In the genomic region with DNA sequence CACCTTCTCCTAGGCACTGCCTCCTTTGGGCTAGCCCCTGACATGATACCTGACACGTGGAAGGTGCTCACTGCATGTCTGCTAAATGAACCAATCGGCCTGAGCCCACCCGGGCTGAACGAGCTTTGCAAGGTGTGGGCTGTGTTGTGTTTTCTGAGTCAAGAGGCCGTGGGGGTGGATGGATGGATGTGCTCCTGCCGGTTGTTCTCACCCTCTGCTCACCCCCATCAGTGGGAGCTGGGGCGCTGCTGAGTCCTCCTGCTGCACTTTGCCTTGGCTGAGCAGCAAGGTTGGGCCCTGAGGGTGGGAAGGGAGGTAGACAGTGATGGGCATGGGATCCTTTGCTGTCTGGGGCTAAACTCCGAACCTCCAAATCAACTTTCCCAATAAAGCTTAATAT, we compare ENCODE assay signal across 29 cellular contexts. TPM values are rescaled to one million over a fixed set of nuclear protein-coding genes. Genes with fewer than 3 reads are reported as not detected.
DNase-seq lines count a peak whose midpoint lies in the region; ATAC-seq, FAIRE-seq and TF ChIP-seq lines count a peak whose summit lies in the region.
"Had no signal": no experiment of that assay in that cellular context is flagged by ENCODE, and none has a peak within 500 bp of the region (broad histone marks: within the 10 kb centered on the region; RNA-seq: fewer than 3 reads in every experiment).

No MANE protein-coding gene starts in this region.

- DNase-seq in GM23338 (ENCODE audit: low spot score) (no peak), H1 (ENCODE audit: low read depth in 1 of 2, low spot score in 2 of 2) (no peak), left kidney (ENCODE audit: low read depth, low spot score) (peak; percentile 17), hepatic stellate cell (ENCODE audit: low spot score) (no peak), neural progenitor cell (ENCODE audit: low spot score) (no peak), small intestine (no peak)
- no peak for DNase-seq in stimulated activated effector memory CD8-positive, alpha-beta T cell treated with anti-CD3 and anti-CD28 coated beads, Interleukin-12 subunit alpha, Interleukin-12 subunit beta, amount 100 ng/mL, for 72 hours (ENCODE audit: low spot score in 2 of 2)
- DNase-seq: AML-193; CD4-positive, alpha-beta T cell; CD8-positive, alpha-beta T cell; DMS 273 treated with DMSO at 0.1 percent for 48 hours; DMS153; DMS53; DMS79; DND-41; EL; GDM1 had no signal

- no peak overlapping the region for H3K56ac ChIP-seq in H1 (replicated peaks; ENCODE audit: insufficient read length, low read depth, low read length)

- no peaks in the 10 kb centered on the region for H3K9me3 ChIP-seq in H1 (ENCODE audit: insufficient read depth in 2 of 2, low read depth in 1 of 2, low read length in 1 of 2)
- H3K9me3 ChIP-seq in neural progenitor cell (ENCODE audit: low read depth): no peaks in the 10 kb centered on the region
- no peaks in the 10 kb centered on the region for H3K9me3 ChIP-seq in small intestine (ENCODE audit: control insufficient read depth, low read depth)
- H3K9me3 ChIP-seq: A549 had no signal

- H3K4ac ChIP-seq in H1 (replicated peaks; ENCODE audit: insufficient read length, low read depth, low read length): no peak overlapping the region

- H3K27ac Mint-ChIP-seq in GM23338: no peak overlapping the region
- H3K27ac Mint-ChIP-seq in stimulated activated effector memory CD8-positive, alpha-beta T cell treated with anti-CD3 and anti-CD28 coated beads, Interleukin-12 subunit alpha, Interleukin-12 subunit beta, amount 100 ng/mL, for 72 hours: no peak overlapping the region
- no peak overlapping the region for H3K27ac Mint-ChIP-seq in neural progenitor cell
- H3K27ac Mint-ChIP-seq: B cell; CD4-positive, alpha-beta T cell; CD8-positive, alpha-beta T cell had no signal

- H3F3A ChIP-seq in GM23338 (replicated peaks; ENCODE audit: low read depth) (no peaks in the 10 kb centered on the region), neural progenitor cell (ENCODE audit: low read depth) (no peaks in the 10 kb centered on the region)

- H4K20me1 ChIP-seq in GM23338 (replicated peaks; ENCODE audit: insufficient read depth): no peaks in the 10 kb centered on the region
- H4K20me1 ChIP-seq in H1 (replicated peaks in 1 of 2; ENCODE audit: control insufficient read depth in 1 of 2, insufficient read depth in 2 of 2, low read length in 2 of 2): no peaks in the 10 kb centered on the region
- H4K20me1 ChIP-seq in neural progenitor cell (ENCODE audit: low read depth): no peaks in the 10 kb centered on the region

- H3K23ac ChIP-seq in H1 (ENCODE audit: insufficient read length): no peak overlapping the region

- no peak overlapping the region for H2BK20ac ChIP-seq in H1 (ENCODE audit: low read length)

- H3K27ac ChIP-seq in GM23338 (ENCODE audit: low read depth) (no peak overlapping the region), H1 (ENCODE audit: low read depth, low read length) (no peak overlapping the region), neural progenitor cell (no peak overlapping the region), small intestine (ENCODE audit: low read depth in 1 of 2, low read length in 1 of 2) (no peak overlapping the region)
- H3K27ac ChIP-seq: 22Rv1; A549; BLaER1 treated with 17β-estradiol and CSF1 and Interleukin-3, amounts not matched to agents 10 nM and 100 nM; C4-2B had no signal

- H2BK5ac ChIP-seq in H1 (ENCODE audit: low read depth, low read length): no peak overlapping the region

- H3K9me3 Mint-ChIP-seq in GM23338 (no peaks in the 10 kb centered on the region; the same call in 2 of the 3 replicates), neural progenitor cell (no peaks in the 10 kb centered on the region)
- H3K9me3 Mint-ChIP-seq in stimulated activated effector memory CD8-positive, alpha-beta T cell treated with anti-CD3 and anti-CD28 coated beads, Interleukin-12 subunit alpha, Interleukin-12 subunit beta, amount 100 ng/mL, for 72 hours: no peaks in the 10 kb centered on the region
- H3K9me3 Mint-ChIP-seq: CD4-positive, alpha-beta T cell; CD8-positive, alpha-beta T cell had no signal

- POLR2A ChIA-PET in H1 (lab: Charles Lee; ENCODE audit: partially characterized antibody): no interaction called here

- no peak overlapping the region for H4K91ac ChIP-seq in H1 (replicated peaks; ENCODE audit: insufficient read length, low read length)

- H2AK5ac ChIP-seq in H1 (ENCODE audit: low read depth, low read length): no peak overlapping the region

- no peak overlapping the region for H3K4me2 ChIP-seq in GM23338
- H3K4me2 ChIP-seq in H1 (ENCODE audit: insufficient read depth in 1 of 2, low read depth in 2 of 2, low read length in 2 of 2): no peak overlapping the region
- no peak overlapping the region for H3K4me2 ChIP-seq in neural progenitor cell
- H3K4me2 ChIP-seq: A549; BLaER1 treated with 17β-estradiol and CSF1 and Interleukin-3, amounts not matched to agents 10 nM and 100 nM had no signal

- H2BK15ac ChIP-seq in H1 (ENCODE audit: low read length): no peak overlapping the region

- H3K27me3 Mint-ChIP-seq in GM23338 (ENCODE audit: insufficient read depth, low read depth, poor library complexity): peaks cover 7% of the 10 kb centered on the region
- peaks cover 8% of the 10 kb centered on the region for H3K27me3 Mint-ChIP-seq in neural progenitor cell (ENCODE audit: insufficient read depth, low read depth)

- H3K4me3 Mint-ChIP-seq in GM23338 (no peak overlapping the region), neural progenitor cell (no peak overlapping the region)
- no peak overlapping the region for H3K4me3 Mint-ChIP-seq in stimulated activated effector memory CD8-positive, alpha-beta T cell treated with anti-CD3 and anti-CD28 coated beads, Interleukin-12 subunit alpha, Interleukin-12 subunit beta, amount 100 ng/mL, for 72 hours
- H3K4me3 Mint-ChIP-seq: B cell; CD4-positive, alpha-beta T cell; CD8-positive, alpha-beta T cell had no signal

- no peak overlapping the region for H2BK120ac ChIP-seq in H1 (replicated peaks; ENCODE audit: low read depth, low read length)

- no peak for TF ChIP-seq RAD21 in H1 (IDR thresholded peaks at IDR 0.05 in 1 of 2, conservative IDR thresholded peaks at IDR 0.05 in 1 of 2; ENCODE audit: low read depth in 2 of 2, low read length in 2 of 2)

- H3K36me3 Mint-ChIP-seq in GM23338 (ENCODE audit: low read depth) (no peaks in the 10 kb centered on the region; the same call in 2 of the 3 replicates), neural progenitor cell (no peaks in the 10 kb centered on the region)
- no peaks in the 10 kb centered on the region for H3K36me3 Mint-ChIP-seq in stimulated activated effector memory CD8-positive, alpha-beta T cell treated with anti-CD3 and anti-CD28 coated beads, Interleukin-12 subunit alpha, Interleukin-12 subunit beta, amount 100 ng/mL, for 72 hours
- H3K36me3 Mint-ChIP-seq: CD8-positive, alpha-beta T cell had no signal

- no peaks in the 10 kb centered on the region for H3K23me2 ChIP-seq in H1 (ENCODE audit: low read depth, low read length)

- H3K9ac ChIP-seq in H1 (replicated peaks in 1 of 4; ENCODE audit: extremely low read depth in 1 of 4, low read depth in 3 of 4, low read length in 3 of 4): no peak overlapping the region
- no peak overlapping the region for H3K9ac ChIP-seq in neural progenitor cell
- H3K9ac ChIP-seq: BLaER1 treated with 17β-estradiol and CSF1 and Interleukin-3, amounts not matched to agents 10 nM and 100 nM had no signal

- H3K36me3 ChIP-seq in GM23338 (ENCODE audit: insufficient read depth) (no peaks in the 10 kb centered on the region), H1 (ENCODE audit: control insufficient read depth in 2 of 4, insufficient read depth in 4 of 4, low read length in 3 of 4) (no peaks in the 10 kb centered on the region), neural progenitor cell (no peaks in the 10 kb centered on the region), small intestine (ENCODE audit: control insufficient read depth in 2 of 2, insufficient read depth in 2 of 2, low read length in 2 of 2) (no peaks in the 10 kb centered on the region)
- H3K36me3 ChIP-seq: BLaER1 treated with 17β-estradiol and CSF1 and Interleukin-3, amounts not matched to agents 10 nM and 100 nM had no signal

- no peak overlapping the region for H3K4me3 ChIP-seq in GM23338
- H3K4me3 ChIP-seq in H1 (ENCODE audit: extremely low read depth in 1 of 4, insufficient read depth in 2 of 4, low read depth in 3 of 4, low read length in 4 of 4): no peak overlapping the region
- no peak overlapping the region for H3K4me3 ChIP-seq in neural progenitor cell
- no peak overlapping the region for H3K4me3 ChIP-seq in small intestine (ENCODE audit: low read depth in 1 of 2, low read length in 2 of 2)
- H3K4me3 ChIP-seq: A549; BLaER1 treated with 17β-estradiol and CSF1 and Interleukin-3, amounts not matched to agents 10 nM and 100 nM; GM12878 had no signal

- H3K9me2 ChIP-seq in GM23338 (ENCODE audit: insufficient read depth): no peaks in the 10 kb centered on the region

- H3K27me3 ChIP-seq in GM23338 (ENCODE audit: insufficient read depth) (peaks cover 16% of the 10 kb centered on the region), H1 (replicated peaks in 1 of 4; ENCODE audit: control insufficient read depth in 3 of 4, extremely low read depth in 1 of 4, insufficient read depth in 3 of 4, low read length in 3 of 4) (peaks cover 4 to 12% (median 9%) of the 10 kb centered on the region in 4 experiments), neural progenitor cell (peaks cover 19% of the 10 kb centered on the region), small intestine (ENCODE audit: control insufficient read depth in 2 of 2, insufficient read depth in 2 of 2, low read length in 2 of 2) (no peaks in the 10 kb centered on the region)

- H3K79me2 ChIP-seq in GM23338 (replicated peaks; ENCODE audit: insufficient read depth) (no peaks in the 10 kb centered on the region), H1 (ENCODE audit: control insufficient read depth in 1 of 2, insufficient read depth in 2 of 2, low read length in 2 of 2) (no peaks in the 10 kb centered on the region), neural progenitor cell (ENCODE audit: low read depth) (no peaks in the 10 kb centered on the region)

- no peak overlapping the region for H2AFZ ChIP-seq in GM23338
- no peak overlapping the region for H2AFZ ChIP-seq in H1 (ENCODE audit: low read length)
- H2AFZ ChIP-seq in neural progenitor cell (replicated peaks): no peak overlapping the region

- no peak overlapping the region for H2BK12ac ChIP-seq in H1 (ENCODE audit: low read depth, low read length)

- TF ChIP-seq POLR2A in H1 (IDR thresholded peaks at IDR 0.05; ENCODE audit: control extremely low read depth in 1 of 2, low read depth in 2 of 2, low read length in 2 of 2): no peak

- 89% methylated on average over 8 of the region's 8 CpGs; no CpG with 5 or more reads in 1 of the 2 experiments for WGBS in H1 (ENCODE audit: extremely low coverage in 1 of 2, insufficient coverage in 1 of 2, insufficient read length in 1 of 2, insufficient replicate concordance in 2 of 2, low coverage in 1 of 2, low lambda C conversion rate in 2 of 2, missing lambda C conversion rate in 1 of 2), 2 experiments
- WGBS in small intestine, 3 donors: 61 to 81% (median 70%) methylated on average over 8 of the region's 8 CpGs

- CTCF ChIA-PET in H1 (lab: Charles Lee; ENCODE audit: partially characterized antibody): interaction anchor here (0.8 to 12.6 kb wide), 17 partner anchors 8 to 599 kb away, joined by 3 to 105 read pairs (median 6); no protein-coding TSS in a partner anchor

- TF ChIP-seq EP300 in H1 (IDR thresholded peaks at IDR 0.05; ENCODE audit: borderline replicate concordance in 1 of 2, low read depth in 2 of 2, low read length in 2 of 2): no peak

- no peak for TF ChIP-seq CTCF in GM23338 (conservative IDR thresholded peaks at IDR 0.05; ENCODE audit: low read depth in 2 of 2)
- no peak for TF ChIP-seq CTCF in H1 (IDR thresholded peaks at IDR 0.05; ENCODE audit: control extremely low read depth in 1 of 3, insufficient read depth in 1 of 3, low read depth in 1 of 3, low read length in 3 of 3)
- no peak for TF ChIP-seq CTCF in neural progenitor cell (IDR thresholded peaks at IDR 0.05)

- no peak for FAIRE-seq in H1 (lab: Jason Lieb, UNC)
- no peak for FAIRE-seq in small intestine (lab: Jason Lieb, UNC)
- FAIRE-seq: A549, GM12878, GM12892, GM18507, GM19239 had no signal

- peak; percentile 17; the same call in 2 of the 3 replicates for ATAC-seq in GM23338
- ATAC-seq in stimulated activated effector memory CD8-positive, alpha-beta T cell treated with anti-CD3 and anti-CD28 coated beads, Interleukin-12 subunit alpha, Interleukin-12 subunit beta, amount 100 ng/mL, for 72 hours: peak; percentile 31
- ATAC-seq: A549; CD8-positive, alpha-beta T cell; GM12878 had no signal

- H3K14ac ChIP-seq in H1 (ENCODE audit: insufficient read length): no peak overlapping the region

- no peak overlapping the region for H4K5ac ChIP-seq in H1 (ENCODE audit: insufficient read length, low read depth, low read length)

- no peaks in the 10 kb centered on the region for H3K79me1 ChIP-seq in H1 (ENCODE audit: low read depth, low read length)

- H3K4me1 Mint-ChIP-seq in GM23338 (peaks cover 4% of the 10 kb centered on the region; the same call in 1 of the 3 replicates), neural progenitor cell (peaks cover 11% of the 10 kb centered on the region)
- H3K4me1 Mint-ChIP-seq in stimulated activated effector memory CD8-positive, alpha-beta T cell treated with anti-CD3 and anti-CD28 coated beads, Interleukin-12 subunit alpha, Interleukin-12 subunit beta, amount 100 ng/mL, for 72 hours: no peaks in the 10 kb centered on the region
- H3K4me1 Mint-ChIP-seq: B cell had no signal

- no peaks in the 10 kb centered on the region; the same call in 1 of the 2 replicates for H3K4me1 ChIP-seq in GM23338 (ENCODE audit: insufficient read depth)
- peaks cover 0 to 10% (median 3%) of the 10 kb centered on the region in 4 experiments; a peak in 3 of 7 replicates for H3K4me1 ChIP-seq in H1 (replicated peaks in 1 of 4; ENCODE audit: control insufficient read depth in 3 of 4, insufficient read depth in 4 of 4, low read length in 3 of 4)
- peaks cover 12% of the 10 kb centered on the region for H3K4me1 ChIP-seq in neural progenitor cell
- no peaks in the 10 kb centered on the region for H3K4me1 ChIP-seq in small intestine (ENCODE audit: control insufficient read depth in 2 of 2, insufficient read depth in 1 of 2, low read depth in 1 of 2, low read length in 1 of 2)
- H3K4me1 ChIP-seq: A549 had no signal

- no peak overlapping the region for H3K18ac ChIP-seq in H1 (ENCODE audit: extremely low read depth, low read length)

- H4K8ac ChIP-seq in H1 (ENCODE audit: extremely low read depth, insufficient read depth, low read length): peak overlapping the region; percentile 29

RNA-seq across cellular contexts. Expression of a gene that starts 6.7 kb away (rescaled TPM):
- 1.1 and 2.0 TPM in 2 replicates for total RNA-seq in GM23338 (2014; rRNA removed; shearing (Covaris generic))
- 0.12 and 0.32 TPM in 2 replicates for polyA plus RNA-seq in GM23338 (2016; fragmentation: Nextera tagmentation; extraction: Ambion mirVana)
- total RNA-seq in H1 (2021; fragmentation: NEBNext Ultra II Directional; extraction: Animal tissue kit (Norgen Biotek cat#: 25700)): 1.3 and 2.6 TPM in 2 replicates
- 0.98 and 0.99 TPM in 2 replicates for polyA plus RNA-seq in H1 (2011; rRNA removed)
- polyA plus RNA-seq in H1 (2011; cell fraction: cytosol; rRNA removed): 0.41 TPM
- 2.3 TPM for polyA plus RNA-seq in H1 (2011; cell fraction: nucleus; rRNA removed)
- polyA plus RNA-seq in H1 (2012, experiment 1 of 2): 0.66 to 0.96 TPM (median 0.80 TPM) in 4 replicates
- 0.09 TPM for polyA plus RNA-seq in H1 (2012, experiment 2 of 2)
- 0.43 TPM for polyA plus RNA-seq in H1 (2013, experiment 1 of 2)
- polyA plus RNA-seq in H1 (2013, experiment 2 of 2): 0.28 TPM
- 3.4 and 4.1 TPM in 2 replicates for polyA minus RNA-seq in H1 (2011; rRNA and poly(A)+ RNA removed)
- 0.95 TPM for polyA minus RNA-seq in H1 (2011; cell fraction: cytosol; rRNA and poly(A)+ RNA removed)
- polyA minus RNA-seq in H1 (2011; cell fraction: nucleus; rRNA and poly(A)+ RNA removed): 6.8 TPM
- 2.1 TPM in 2 replicates for total RNA-seq in neural progenitor cell (ENCODE audit: low replicate concordance)
- polyA plus RNA-seq in small intestine: under 1 TPM in 1 of 3 donors, not detected in 2; 0.07 TPM
- total RNA-seq: A172; CD4-positive, alpha-beta T cell; CD8-positive, alpha-beta T cell; G401 had no signal
- polyA plus RNA-seq: BJ had no signal
